In the genomic region with DNA sequence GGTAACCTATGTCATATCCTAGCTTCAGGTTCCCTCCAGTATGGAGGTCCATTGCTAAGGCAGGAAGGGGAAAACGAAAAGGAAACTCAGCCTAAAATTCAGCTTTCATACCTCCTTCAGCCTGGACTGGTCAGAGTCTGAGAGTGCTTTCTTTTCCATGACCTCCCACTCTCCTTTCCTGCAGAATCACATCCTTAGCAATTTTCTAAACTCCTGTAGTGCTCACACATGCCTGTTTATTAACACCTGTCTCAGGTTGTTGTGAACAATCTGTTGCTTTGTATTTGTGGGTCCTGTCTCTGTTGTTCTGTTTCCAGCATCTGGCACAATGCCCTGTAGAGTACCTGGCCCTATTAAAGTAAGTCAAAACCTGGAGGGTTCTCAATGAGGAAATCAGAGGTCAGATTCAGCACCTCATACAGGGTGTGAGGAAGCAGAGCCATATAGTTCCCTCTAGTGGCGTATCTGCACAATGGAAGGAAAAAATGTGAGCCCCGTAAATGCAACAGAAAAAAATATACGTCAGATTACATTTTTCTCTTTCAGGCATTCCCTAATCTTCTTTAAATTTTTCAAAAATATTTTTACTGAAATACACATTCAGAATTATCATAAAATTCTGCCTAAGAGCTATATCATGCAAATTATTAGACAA, we compare ENCODE assay signal across 9 cellular contexts. TPM values are rescaled to one million over a fixed set of nuclear protein-coding genes. Genes with fewer than 3 reads are reported as not detected.
DNase-seq lines count a peak whose midpoint lies in the region; ATAC-seq and TF ChIP-seq lines count a peak whose summit lies in the region.
"Not testable (repeated sequence)": the region's sequence is repeated elsewhere in the genome, so short reads cannot be mapped to it uniquely, and the experiment has no call there.
"Had no signal": no experiment of that assay in that cellular context is flagged by ENCODE, and none has a peak within 500 bp of the region (broad histone marks: within the 10 kb centered on the region; RNA-seq: fewer than 3 reads in every experiment).

No MANE protein-coding gene starts in this region.

- DNase-seq in AG20443 (ENCODE audit: low spot score) (peak; percentile 18), HCT116 (ENCODE audit: low read depth, low spot score) (peak; percentile 7), IMR-90 (peak; percentile 1), PC-3 (peak; percentile 40), pons (ENCODE audit: low spot score) (peak; percentile 20)
- not testable (repeated sequence) for DNase-seq in right cardiac atrium

- not testable (repeated sequence) for H2BK20ac ChIP-seq in IMR-90 (ENCODE audit: low read depth, low read length)

- not testable (repeated sequence) for BruUV-seq in HCT116 (replicated peaks; lab: Mats Ljungman, UMichigan); IMR-90 (replicated peaks; lab: Mats Ljungman, UMichigan); PC-3 (replicated peaks; lab: Mats Ljungman, UMichigan)

- not testable (repeated sequence) for H3K9me3 Mint-ChIP-seq in brain

- CTCF ChIA-PET in HCT116 (lab: Charles Lee); IMR-90 (lab: Yijun Ruan, JAX); PC-3 (lab: Charles Lee): not testable (repeated sequence)

- not testable (repeated sequence) for H3K4ac ChIP-seq in IMR-90 (ENCODE audit: low read depth, low read length)

- not testable (repeated sequence) for H3K4me2 ChIP-seq in HCT116 (ENCODE audit: low read length); IMR-90 (ENCODE audit: low read depth, low read length); PC-3 (ENCODE audit: low read length)

- not testable (repeated sequence) for H4K8ac ChIP-seq in IMR-90 (ENCODE audit: low read depth in 2 of 2, low read length in 2 of 2)

- not testable (repeated sequence) for H3K79me2 ChIP-seq in HCT116 (ENCODE audit: insufficient read depth, low read length); PC-3 (ENCODE audit: low read length)

- H3K27ac ChIP-seq in HCT116 (ENCODE audit: low read depth, low read length); IMR-90 (ENCODE audit: insufficient read depth, low read length); PC-3 (ENCODE audit: low read length); right cardiac atrium (ENCODE audit: low read length): not testable (repeated sequence)

- H3K4me1 Mint-ChIP-seq in brain = not testable (repeated sequence)

- H3K9me3 ChIP-seq in HCT116 (ENCODE audit: control insufficient read depth in 1 of 2, insufficient read depth in 1 of 2, low read depth in 1 of 2, low read length in 2 of 2); IMR-90 (ENCODE audit: control insufficient read depth, insufficient read depth, low read length); PC-3 (ENCODE audit: low read length); right cardiac atrium (ENCODE audit: control insufficient read depth, low read length): not testable (repeated sequence)

- H3K4me3 ChIP-seq in HCT116 (replicated peaks in 1 of 2; ENCODE audit: low read depth in 1 of 2, low read length in 2 of 2); IMR-90 (ENCODE audit: insufficient read depth, low read depth, low read length); PC-3 (ENCODE audit: low read length); right cardiac atrium (ENCODE audit: low read length): not testable (repeated sequence)

- TF ChIP-seq RAD21 in HCT116 (IDR thresholded peaks at IDR 0.05; ENCODE audit: low read depth) (peak; percentile 53), IMR-90 (IDR thresholded peaks at IDR 0.05; ENCODE audit: low read length) (peak; percentile 22; the same call in 1 of the 2 replicates)

- not testable (repeated sequence) for H3K9ac ChIP-seq in HCT116 (ENCODE audit: low read length); IMR-90 (ENCODE audit: low read depth, low read length); PC-3 (ENCODE audit: low read length)

- H3K27me3 ChIP-seq in HCT116 (ENCODE audit: insufficient read depth, low read length); IMR-90 (ENCODE audit: control insufficient read depth, insufficient read depth, low read length); PC-3 (ENCODE audit: low read length); right cardiac atrium (ENCODE audit: control insufficient read depth, insufficient read depth): not testable (repeated sequence)

- not testable (repeated sequence) for H3K23ac ChIP-seq in IMR-90 (ENCODE audit: low read depth, low read length)

- not testable (repeated sequence) for H3K4me1 ChIP-seq in HCT116 (ENCODE audit: control insufficient read depth in 1 of 2, insufficient read depth in 2 of 2, low read length in 2 of 2); IMR-90 (ENCODE audit: control insufficient read depth, insufficient read depth, low read length); PC-3 (ENCODE audit: insufficient read depth, low read length); right cardiac atrium (ENCODE audit: control insufficient read depth, insufficient read depth, low read length)

- H3K14ac ChIP-seq in IMR-90 (replicated peaks; ENCODE audit: low read depth, low read length) = not testable (repeated sequence)

- H3K9me2 ChIP-seq in HCT116 (ENCODE audit: insufficient read depth); PC-3 (replicated peaks; ENCODE audit: low read length): not testable (repeated sequence)

- not testable (repeated sequence) for H2AFZ ChIP-seq in HCT116 (ENCODE audit: low read depth, low read length, poor library complexity, severe bottlenecking); IMR-90 (replicated peaks; ENCODE audit: low read length, poor library complexity); PC-3 (ENCODE audit: low read length)

- not testable (repeated sequence) for H2AK5ac ChIP-seq in IMR-90 (ENCODE audit: low read depth, low read length)

- intact Hi-C loops in HCT116 (cut with micrococcal nuclease) (loop anchor here (1.0 to 10.0 kb wide), 2 partner anchors 247 to 437 kb away; no protein-coding TSS in a partner anchor), IMR-90 (cut with micrococcal nuclease) (loop anchor here (2.0 kb wide), 1 partner anchor 247 kb away; no protein-coding TSS in a partner anchor), PC-3 (cut with micrococcal nuclease) (loop anchor here (5.0 kb wide), 1 partner anchor 244 kb away; no protein-coding TSS in a partner anchor)
- intact Hi-C loops in right cardiac atrium (cut with DNase I) = not testable (repeated sequence)

- H3K36me3 ChIP-seq in HCT116 (ENCODE audit: control insufficient read depth in 1 of 2, insufficient read depth in 2 of 2, low read length in 2 of 2); IMR-90 (ENCODE audit: control insufficient read depth, insufficient read depth, low read length); PC-3 (ENCODE audit: low read depth, low read length): not testable (repeated sequence)

- H3K27me3 Mint-ChIP-seq in brain = not testable (repeated sequence)

- TF ChIP-seq POLR2A in HCT116 (IDR thresholded peaks at IDR 0.05; ENCODE audit: borderline replicate concordance, extremely low read depth, insufficient read depth, insufficient read length); IMR-90 (IDR thresholded peaks at IDR 0.05; ENCODE audit: low read depth, low read length): not testable (repeated sequence)

- not testable (repeated sequence) for H3K36me3 Mint-ChIP-seq in brain

- H3K79me1 ChIP-seq in IMR-90 (ENCODE audit: low read depth in 1 of 2, low read length in 2 of 2) = not testable (repeated sequence)

- not testable (repeated sequence) for H2AK9ac ChIP-seq in IMR-90 (replicated peaks; ENCODE audit: low read depth, low read length, poor library complexity)

- not testable (repeated sequence) for H3K4me3 Mint-ChIP-seq in brain

- H3K27ac Mint-ChIP-seq in brain = not testable (repeated sequence)

- POLR2A ChIA-PET in HCT116 (lab: Charles Lee); IMR-90 (lab: Charles Lee; ENCODE audit: unreplicated experiment); PC-3 (lab: Charles Lee; ENCODE audit: unreplicated experiment): not testable (repeated sequence)

- not testable (repeated sequence) for H3K9me1 ChIP-seq in IMR-90 (ENCODE audit: insufficient read depth, low read length)

- not testable (repeated sequence) for H2BK5ac ChIP-seq in IMR-90 (ENCODE audit: low read depth, low read length, poor library complexity, severe bottlenecking)

- not testable (repeated sequence) for H3K56ac ChIP-seq in IMR-90 (ENCODE audit: extremely low read depth, insufficient read depth, low read length)

- TF ChIP-seq CTCF in HCT116 (IDR thresholded peaks at IDR 0.05 in 2 of 3, conservative IDR thresholded peaks at IDR 0.05 in 1 of 3; ENCODE audit: borderline replicate concordance in 1 of 3, insufficient read depth in 1 of 3, low read depth in 2 of 3, low read length in 2 of 3) (peak; percentile 32 to 60 (median 54); a peak in 4 of 6 replicates), IMR-90 (conservative IDR thresholded peaks at IDR 0.05; ENCODE audit: low read depth, low read length) (peak; percentile 44), PC-3 (conservative IDR thresholded peaks at IDR 0.05; ENCODE audit: low read depth, low read length) (peak; percentile 59), brain (conservative IDR thresholded peaks at IDR 0.05) (peak; percentile 51 to 72)

- dilution Hi-C loops in IMR-90 (cut with HindIII; ENCODE audit: low sequenced_read_pairs, unreplicated experiment) = not testable (repeated sequence)

- H3F3A ChIP-seq in PC-3 (ENCODE audit: low read length, unreplicated experiment) = not testable (repeated sequence)

- H4K91ac ChIP-seq in IMR-90 (ENCODE audit: insufficient read depth, low read depth, low read length) = not testable (repeated sequence)

- not testable (repeated sequence) for H3K18ac ChIP-seq in IMR-90 (ENCODE audit: low read depth, low read length)

- H4K20me1 ChIP-seq in HCT116 (ENCODE audit: insufficient read depth); IMR-90 (ENCODE audit: insufficient read depth, low read length); PC-3 (ENCODE audit: low read length): not testable (repeated sequence)

- not testable (repeated sequence) for H2BK120ac ChIP-seq in IMR-90 (ENCODE audit: low read depth, low read length)

- in situ Hi-C loops in IMR-90 (cut with MboI; ENCODE audit: low sequenced_read_pairs) = not testable (repeated sequence)

- RAD21 ChIA-PET in HCT116 (lab: Charles Lee; ENCODE audit: low non-redundant PET in 1 of 2, low total read pairs in 2 of 2, uncharacterized antibody in 2 of 2, unreplicated experiment in 2 of 2) = not testable (repeated sequence)

- H2BK15ac ChIP-seq in IMR-90 (ENCODE audit: low read depth, low read length) = not testable (repeated sequence)

- H4K5ac ChIP-seq in IMR-90 (ENCODE audit: low read depth, low read length) = not testable (repeated sequence)

- ATAC-seq in GM18508 (IDR thresholded peaks at IDR 0.05; ENCODE audit: insufficient read depth, unreplicated experiment) = peak; percentile 73
- ATAC-seq in HCT116 = peak; percentile 92
- ATAC-seq in IMR-90 (ENCODE audit: low read depth) = not testable (repeated sequence)
- peak; percentile 61 for ATAC-seq in PC-3
- ATAC-seq in right cardiac atrium = peak; percentile 52 to 56

- no CpG with 5 or more reads among the region's 4 CpGs for WGBS in IMR-90 (ENCODE audit: extremely low coverage in 2 of 2, insufficient read length in 1 of 2), 2 experiments
- WGBS in right cardiac atrium = 31% methylated on average over 4 of the region's 4 CpGs

RNA-seq across cellular contexts. Expression of gene GYPB, which starts 2.3 kb away (rescaled TPM):
- total RNA-seq in HCT116 (2021; ENCODE audit: unreplicated experiment) = not detected
- polyA plus RNA-seq in HCT116 (2012) = not detected in 2 replicates
- total RNA-seq in IMR-90 (2012; rRNA removed) = not detected in 2 replicates
- not detected in 2 replicates for polyA plus RNA-seq in IMR-90 (2012; rRNA removed)
- not detected in 2 replicates for polyA plus RNA-seq in IMR-90 (2012; cell fraction: cytosol; rRNA removed)
- not detected in 2 replicates for polyA plus RNA-seq in IMR-90 (2012; cell fraction: nucleus; rRNA removed; ENCODE audit: low replicate concordance)
- not detected in 2 replicates for total RNA-seq in PC-3 (2014; rRNA removed)
- not detected for polyA plus RNA-seq in brain (ENCODE audit: insufficient read depth, low read depth, low replicate concordance)
- total RNA-seq in right cardiac atrium = not detected
- polyA plus RNA-seq in right cardiac atrium = not detected
- total RNA-seq: subcutaneous adipose tissue had no signal
